In the genomic region with DNA sequence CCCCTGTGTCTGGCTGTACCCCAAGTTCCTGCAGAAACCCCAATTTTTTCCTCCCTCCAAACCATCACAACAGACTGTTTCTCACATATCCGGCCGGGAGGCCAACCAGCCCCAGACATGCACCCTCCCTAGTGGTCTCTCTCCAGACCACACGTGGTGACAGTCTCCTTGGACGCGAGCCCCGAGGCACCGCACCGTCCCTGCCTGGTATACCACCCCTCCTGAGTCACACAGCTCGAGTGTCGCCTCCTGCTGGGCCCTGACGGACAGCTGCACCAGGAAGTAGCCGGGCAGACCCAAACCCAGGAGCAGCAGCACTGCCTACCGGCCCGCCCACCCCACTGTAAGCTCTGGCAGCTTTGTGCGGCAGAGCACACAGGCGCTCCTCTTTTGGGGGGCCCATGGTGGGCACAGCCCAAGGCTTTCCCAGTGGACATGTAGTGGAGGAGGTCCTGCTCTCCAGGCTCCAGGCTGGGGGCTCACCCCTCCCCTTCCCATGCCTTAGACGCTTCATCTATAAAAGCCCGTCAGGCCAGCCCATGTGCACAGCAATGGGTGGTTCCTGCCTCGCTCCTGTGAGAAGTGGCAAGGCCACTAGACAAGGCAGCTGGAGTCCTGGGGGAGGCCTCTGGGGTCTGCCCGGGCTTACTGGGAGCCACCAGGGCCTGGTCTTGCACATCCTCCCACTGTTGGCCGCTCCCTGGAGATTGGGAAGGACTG, we compare ENCODE assay signal across 8 cellular contexts.
DNase-seq lines count a peak whose midpoint lies in the region; ATAC-seq and TF ChIP-seq lines count a peak whose summit lies in the region.

No MANE protein-coding gene starts in this region.

- no peak overlapping the region for H3K4me3 ChIP-seq in CD8-positive, alpha-beta T cell (ENCODE audit: low read depth, low read length)
- H3K4me3 ChIP-seq in HL-60 (replicated peaks; ENCODE audit: insufficient read depth, low read length): no peak overlapping the region

- no peaks in the 10 kb centered on the region for H3K27me3 Mint-ChIP-seq in CD8-positive, alpha-beta T cell (ENCODE audit: low read depth)
- H3K27me3 Mint-ChIP-seq in activated naive CD8-positive, alpha-beta T cell treated with anti-CD3 and anti-CD28 coated beads, Interleukin-2, amount 10 ng/mL, durations not matched to agents 7 days and 5 days: no peaks in the 10 kb centered on the region

- peak overlapping the region; percentile 86 for H3K27ac Mint-ChIP-seq in CD8-positive, alpha-beta T cell
- peak overlapping the region; percentile 35 for H3K27ac Mint-ChIP-seq in activated naive CD8-positive, alpha-beta T cell treated with anti-CD3 and anti-CD28 coated beads, Interleukin-2, amount 10 ng/mL, durations not matched to agents 7 days and 5 days

- DNase-seq in CD8-positive, alpha-beta T cell: peak in 1 of 7 experiments; percentile 13
- DNase-seq in HL-60 (ENCODE audit: low read depth in 1 of 2, low spot score in 1 of 2) (peak; percentile 52 to 74), hepatic stellate cell (ENCODE audit: low spot score) (peak; percentile 76), SW 1271 (lab: John Stamatoyannopoulos, UW) (no peak)
- no peak for DNase-seq in activated naive CD8-positive, alpha-beta T cell treated with anti-CD3 and anti-CD28 coated beads, Interleukin-2, amount 10 ng/mL, durations not matched to agents 7 days and 5 days
- DNase-seq in stimulated activated CD8-positive, alpha-beta memory T cell treated with anti-CD3 and anti-CD28 coated beads, Interleukin-15, amount 100 ng/mL, for 48 hours (ENCODE audit: low read depth in 2 of 2): peak; percentile 9 to 15

- H3K4me1 Mint-ChIP-seq in CD8-positive, alpha-beta T cell (ENCODE audit: low read depth): peaks cover 32% of the 10 kb centered on the region
- H3K4me1 Mint-ChIP-seq in activated naive CD8-positive, alpha-beta T cell treated with anti-CD3 and anti-CD28 coated beads, Interleukin-2, amount 10 ng/mL, durations not matched to agents 7 days and 5 days: peaks cover 28% of the 10 kb centered on the region

- H3K9me3 ChIP-seq in CD8-positive, alpha-beta T cell (ENCODE audit: low read length): no peaks in the 10 kb centered on the region

- intact Hi-C loops in CD8-positive, alpha-beta T cell (cut with DNase I, micrococcal nuclease): loop anchor here (5.0 kb wide), 2 partner anchors 60 to 75 kb away; no protein-coding TSS in a partner anchor

- no peak overlapping the region for H3K4me3 Mint-ChIP-seq in CD8-positive, alpha-beta T cell
- no peak overlapping the region for H3K4me3 Mint-ChIP-seq in activated naive CD8-positive, alpha-beta T cell treated with anti-CD3 and anti-CD28 coated beads, Interleukin-2, amount 10 ng/mL, durations not matched to agents 7 days and 5 days

- no peak for TF ChIP-seq CTCF in CD8-positive, alpha-beta T cell (IDR thresholded peaks at IDR 0.05)
- peak; percentile 25 for TF ChIP-seq CTCF in HL-60 (IDR thresholded peaks at IDR 0.05; ENCODE audit: insufficient read depth, low read length)

- ATAC-seq in CD8-positive, alpha-beta T cell: no peak
- no peak for ATAC-seq in activated naive CD8-positive, alpha-beta T cell treated with anti-CD3 and anti-CD28 coated beads, Interleukin-2, amount 10 ng/mL, durations not matched to agents 7 days and 5 days (ENCODE audit: low read depth)
- ATAC-seq in GM19351 (IDR thresholded peaks at IDR 0.05; ENCODE audit: unreplicated experiment): no peak
- ATAC-seq in HG03520 (IDR thresholded peaks at IDR 0.05; ENCODE audit: unreplicated experiment): no peak

- no peaks in the 10 kb centered on the region for H3K27me3 ChIP-seq in CD8-positive, alpha-beta T cell (ENCODE audit: insufficient read depth, low read length)
- H3K27me3 ChIP-seq in HL-60 (ENCODE audit: insufficient read depth, poor library complexity, severe bottlenecking): no peaks in the 10 kb centered on the region

- H3K4me1 ChIP-seq in CD8-positive, alpha-beta T cell (ENCODE audit: insufficient read depth, low read length): peaks cover 27% of the 10 kb centered on the region

- CTCF ChIA-PET in CD8-positive, alpha-beta T cell (lab: Charles Lee): no interaction called here

- peaks cover 9% of the 10 kb centered on the region for H3K36me3 ChIP-seq in CD8-positive, alpha-beta T cell (ENCODE audit: insufficient read depth, low read length)

- H3K9me3 Mint-ChIP-seq in CD8-positive, alpha-beta T cell: no peaks in the 10 kb centered on the region
- H3K9me3 Mint-ChIP-seq in activated naive CD8-positive, alpha-beta T cell treated with anti-CD3 and anti-CD28 coated beads, Interleukin-2, amount 10 ng/mL, durations not matched to agents 7 days and 5 days: no peaks in the 10 kb centered on the region

- POLR2A ChIA-PET in CD8-positive, alpha-beta T cell (lab: Charles Lee): no interaction called here
- POLR2A ChIA-PET in activated naive CD8-positive, alpha-beta T cell treated with anti-CD3 and anti-CD28 coated beads, Interleukin-2, amount 10 ng/mL, durations not matched to agents 7 days and 5 days (lab: Charles Lee): no interaction called here

- H3K36me3 Mint-ChIP-seq in CD8-positive, alpha-beta T cell: peaks cover 34% of the 10 kb centered on the region
- no peaks in the 10 kb centered on the region for H3K36me3 Mint-ChIP-seq in activated naive CD8-positive, alpha-beta T cell treated with anti-CD3 and anti-CD28 coated beads, Interleukin-2, amount 10 ng/mL, durations not matched to agents 7 days and 5 days

- no peak overlapping the region for H3K27ac ChIP-seq in CD8-positive, alpha-beta T cell (ENCODE audit: low read depth, low read length)
- H3K27ac ChIP-seq in HL-60 (replicated peaks): peak overlapping the region; percentile 88; the same call in 1 of the 2 replicates

Comparison
In these comparisons a context has a peak if more than half of its experiments do, and no peak if none do; other contexts are left out.
1. DNase-seq: peak in HL-60 (2 of 2), hepatic stellate cell (single experiment) and stimulated activated CD8-positive, alpha-beta memory T cell treated with anti-CD3 and anti-CD28 coated beads, Interleukin-15, amount 100 ng/mL, for 48 hours (2 of 2); none in activated naive CD8-positive, alpha-beta T cell treated with anti-CD3 and anti-CD28 coated beads, Interleukin-2, amount 10 ng/mL, durations not matched to agents 7 days and 5 days (single experiment) and SW 1271 (0 of 2).